7 cellular contexts compared by ENCODE assay signal in genomic region chr15:38129531-38130199, GRCh38.
A peak's percentile ranks its signal among the peaks of the same experiment; 100 is the strongest.
DNase-seq lines count a peak whose midpoint lies in the region; ATAC-seq, FAIRE-seq and TF ChIP-seq lines count a peak whose summit lies in the region.

No MANE protein-coding gene starts in this region.

- H3K4me3 Mint-ChIP-seq in naive thymus-derived CD4-positive, alpha-beta T cell, result no peak overlapping the region

- H3K4me3 ChIP-seq in epithelial cell of esophagus (ENCODE audit: low read length), result no peak overlapping the region
- no peak overlapping the region for H3K4me3 ChIP-seq in naive thymus-derived CD4-positive, alpha-beta T cell (ENCODE audit: low read length)

- POLR2A ChIA-PET in naive thymus-derived CD4-positive, alpha-beta T cell (lab: Charles Lee), result no interaction called here

- H3K27ac Mint-ChIP-seq in naive thymus-derived CD4-positive, alpha-beta T cell, result no peak overlapping the region

- H3K4me1 Mint-ChIP-seq in naive thymus-derived CD4-positive, alpha-beta T cell, result peaks cover 0 to 4% (median 0%) of the 10 kb centered on the region in 7 donors

- peaks cover 0 to 5% (median 1%) of the 10 kb centered on the region in 11 donors for H3K9me3 Mint-ChIP-seq in naive thymus-derived CD4-positive, alpha-beta T cell

- H3K27ac ChIP-seq in naive thymus-derived CD4-positive, alpha-beta T cell (ENCODE audit: low read depth, low read length), result no peak overlapping the region

- peak; percentile 81 for ATAC-seq in GM18867 (IDR thresholded peaks at IDR 0.05; ENCODE audit: unreplicated experiment)
- peak; percentile 81 for ATAC-seq in HG02678 (IDR thresholded peaks at IDR 0.05; ENCODE audit: unreplicated experiment)
- peak; percentile 39 for ATAC-seq in naive thymus-derived CD4-positive, alpha-beta T cell

- TF ChIP-seq CTCF in epithelial cell of esophagus (IDR thresholded peaks at IDR 0.05; ENCODE audit: insufficient read depth, low read depth, low read length, missing control alignments), result no peak

- no peaks in the 10 kb centered on the region for H3K36me3 ChIP-seq in naive thymus-derived CD4-positive, alpha-beta T cell (ENCODE audit: control insufficient read depth in 2 of 3, insufficient read depth in 3 of 3, low read length in 3 of 3)

- DNase-seq in RCC 7860 (ENCODE audit: low spot score) (peak; percentile 80), epithelial cell of esophagus (ENCODE audit: low read depth) (peak; percentile 89), NCI-H128 (lab: John Stamatoyannopoulos, UW; ENCODE audit: unreplicated experiment) (no peak), SHP77 (lab: John Stamatoyannopoulos, UW) (no peak)
- no peak for DNase-seq in naive thymus-derived CD4-positive, alpha-beta T cell

- H3K9me3 ChIP-seq in naive thymus-derived CD4-positive, alpha-beta T cell (ENCODE audit: control insufficient read depth in 2 of 3, low read length in 3 of 3), result no peaks in the 10 kb centered on the region

- FAIRE-seq in RCC 7860 (lab: Jason Lieb, UNC), result peak; percentile 73

- no peaks in the 10 kb centered on the region for H3K4me1 ChIP-seq in naive thymus-derived CD4-positive, alpha-beta T cell (ENCODE audit: control insufficient read depth in 2 of 2, insufficient read depth in 2 of 2, low read length in 2 of 2)

- no peaks in the 10 kb centered on the region for H3K36me3 Mint-ChIP-seq in naive thymus-derived CD4-positive, alpha-beta T cell

- CTCF ChIA-PET in naive thymus-derived CD4-positive, alpha-beta T cell (lab: Charles Lee), result no interaction called here

- no peaks in the 10 kb centered on the region for H3K27me3 ChIP-seq in naive thymus-derived CD4-positive, alpha-beta T cell (ENCODE audit: control insufficient read depth in 2 of 2, insufficient read depth in 2 of 2, low read length in 2 of 2)

- peaks cover 15 to 36% (median 19%) of the 10 kb centered on the region in 5 donors for H3K27me3 Mint-ChIP-seq in naive thymus-derived CD4-positive, alpha-beta T cell

- intact Hi-C loops in naive thymus-derived CD4-positive, alpha-beta T cell (cut with micrococcal nuclease), result no loop called here

Comparison
In these comparisons a context has a peak if more than half of its experiments do, and no peak if none do; other contexts are left out.
1. DNase-seq: peak in RCC 7860 (single experiment) and epithelial cell of esophagus (single experiment); none in naive thymus-derived CD4-positive, alpha-beta T cell (0 of 9), NCI-H128 (single experiment) and SHP77 (0 of 2).
2. Peak in every context shown above with its lines, with median percentiles within 50 percentile points of each other: ATAC-seq.